23 cellular contexts compared by ENCODE assay signal in genomic region chr13:50940509-50940908, GRCh38.
"Had no signal": no experiment of that assay in that cellular context is flagged by ENCODE, and none has a peak within 500 bp of the region (broad histone marks: within the 10 kb centered on the region; RNA-seq: fewer than 3 reads in every experiment).

No MANE protein-coding gene starts in this region.

- H3K36me3 ChIP-seq: thoracic aorta had no signal

- H3K4me3 Mint-ChIP-seq: activated CD4-positive, alpha-beta T cell treated with anti-CD3 and anti-CD28 coated beads for 36 hours; activated CD8-positive, alpha-beta memory T cell treated with anti-CD3 and anti-CD28 coated beads, Interleukin-2, amount 10 ng/mL, durations not matched to agents 7 days and 5 days; activated CD8-positive, alpha-beta T cell treated with anti-CD3 and anti-CD28 coated beads, Interleukin-2, amount 10 ng/mL, durations not matched to agents 7 days and 5 days; natural killer cell; neural progenitor cell had no signal

- H3K27me3 Mint-ChIP-seq: activated CD4-positive, alpha-beta T cell treated with anti-CD3 and anti-CD28 coated beads for 36 hours; activated CD8-positive, alpha-beta memory T cell treated with anti-CD3 and anti-CD28 coated beads, Interleukin-2, amount 10 ng/mL, durations not matched to agents 7 days and 5 days had no signal

- H3K4me1 ChIP-seq: esophagus muscularis mucosa, foreskin keratinocyte, neural progenitor cell had no signal

- H3K4me3 ChIP-seq: esophagus muscularis mucosa, heart right ventricle, left lung, lung, neural progenitor cell, spleen, thoracic aorta had no signal

- H3K9me3 Mint-ChIP-seq: natural killer cell had no signal

- H3K27me3 ChIP-seq: esophagus muscularis mucosa, foreskin keratinocyte, heart right ventricle, left lung, neural progenitor cell, spleen had no signal

- H3K27ac Mint-ChIP-seq: activated CD4-positive, alpha-beta T cell treated with anti-CD3 and anti-CD28 coated beads for 36 hours; activated CD8-positive, alpha-beta memory T cell treated with anti-CD3 and anti-CD28 coated beads, Interleukin-2, amount 10 ng/mL, durations not matched to agents 7 days and 5 days; activated T-helper 2 cell treated with anti-CD3 and anti-CD28 coated beads, Interferon-gamma antibody, Interleukin-2, Interleukin-4, amounts not matched to agents 10 μg/mL and 5 μg/mL and 100 μg/mL, durations not matched to agents 14 hours and 24 hours and 36 hours; neural progenitor cell had no signal

- DNase-seq: activated CD4-positive, alpha-beta T cell treated with anti-CD3 and anti-CD28 coated beads for 36 hours; activated CD4-positive, CD25-positive, alpha-beta regulatory T cell; activated CD8-positive, alpha-beta memory T cell treated with anti-CD3 and anti-CD28 coated beads, Interleukin-2, amount 10 ng/mL, durations not matched to agents 7 days and 5 days; activated CD8-positive, alpha-beta T cell treated with anti-CD3 and anti-CD28 coated beads, Interleukin-2, amount 10 ng/mL, durations not matched to agents 7 days and 5 days; activated T-cell treated with anti-CD3 and anti-CD28 coated beads, Interleukin-2, amount 50 U/mL, for 48 hours; dermis blood vessel endothelial cell; effector CD4-positive, alpha-beta T cell; foreskin keratinocyte; heart right ventricle; left lung; mesendoderm; natural killer cell; occipital lobe; right cardiac atrium; spleen; stimulated activated naive CD4-positive, alpha-beta T cell treated with Interleukin-2 at 50 U/mL for 16 hours; T-helper 1 cell; trophoblast cell had no signal

- H3K27ac ChIP-seq: esophagus muscularis mucosa, foreskin keratinocyte, heart right ventricle, left lung, neural progenitor cell, spleen, thoracic aorta had no signal

- ATAC-seq: activated CD4-positive, alpha-beta T cell treated with anti-CD3 and anti-CD28 coated beads for 36 hours; activated CD8-positive, alpha-beta memory T cell treated with anti-CD3 and anti-CD28 coated beads, Interleukin-2, amount 10 ng/mL, durations not matched to agents 7 days and 5 days; activated CD8-positive, alpha-beta T cell treated with anti-CD3 and anti-CD28 coated beads, Interleukin-2, amount 10 ng/mL, durations not matched to agents 7 days and 5 days; foreskin keratinocyte; heart right ventricle; left lung; natural killer cell; right cardiac atrium had no signal

- H3K9me3 ChIP-seq: esophagus muscularis mucosa, left lung, spleen, thoracic aorta had no signal
